3 cellular contexts compared by ENCODE assay signal in genomic region chr11:66619080-66619554, GRCh38.
TF ChIP-seq lines count a peak whose summit lies in the region.

No MANE protein-coding gene starts in this region.

TF ChIP-seq in SK-N-SH, 30 proteins besides CTCF, POLR2A, EP300 and RAD21:
- TF ChIP-seq PBX3 (IDR thresholded peaks at IDR 0.05) (no peak), MXI1 (IDR thresholded peaks at IDR 0.05; ENCODE audit: low read depth, low read length) (no peak), IRF3 (IDR thresholded peaks at IDR 0.05; ENCODE audit: low read depth, low read length) (no peak), SIN3A (IDR thresholded peaks at IDR 0.05; ENCODE audit: borderline replicate concordance, low read depth, low read length) (no peak), NFIC (IDR thresholded peaks at IDR 0.05; ENCODE audit: borderline replicate concordance) (no peak), FOXJ3 (CRISPR knock-in tag; IDR thresholded peaks at IDR 0.05) (no peak), POLR2AphosphoS5 (IDR thresholded peaks at IDR 0.05; ENCODE audit: low read depth, low read length) (no peak), MEF2A (IDR thresholded peaks at IDR 0.05; ENCODE audit: borderline replicate concordance, low read depth) (no peak), TCF12 (IDR thresholded peaks at IDR 0.05) (no peak)

TF ChIP-seq in SK-N-SH treated with all-trans-retinoic acid at 6 μM for 48 hours, 23 proteins besides CTCF, POLR2A, EP300 and RAD21:
- TF ChIP-seq RARB (CRISPR knock-in tag; IDR thresholded peaks at IDR 0.05) (no peak), ZC3H10 (CRISPR knock-in tag; IDR thresholded peaks at IDR 0.05) (no peak), ZNF8 (CRISPR knock-in tag; IDR thresholded peaks at IDR 0.05) (no peak), ZFP30 (CRISPR knock-in tag; IDR thresholded peaks at IDR 0.05) (no peak), CSDC2 (CRISPR knock-in tag; IDR thresholded peaks at IDR 0.05) (no peak), SNAI2 (CRISPR knock-in tag; IDR thresholded peaks at IDR 0.05) (no peak), BACH2 (CRISPR knock-in tag; IDR thresholded peaks at IDR 0.05; ENCODE audit: borderline replicate concordance) (no peak), ZNF70 (CRISPR knock-in tag; IDR thresholded peaks at IDR 0.05) (no peak), PATZ1 (CRISPR knock-in tag; IDR thresholded peaks at IDR 0.05; ENCODE audit: borderline replicate concordance) (no peak), TSHZ2 (CRISPR knock-in tag; IDR thresholded peaks at IDR 0.05) (no peak), ARNTL (CRISPR knock-in tag; IDR thresholded peaks at IDR 0.05; ENCODE audit: borderline replicate concordance, low read depth) (no peak), ZNF565 (CRISPR knock-in tag; conservative IDR thresholded peaks at IDR 0.05; ENCODE audit: low read depth) (no peak), CREB5 (CRISPR knock-in tag; IDR thresholded peaks at IDR 0.05; ENCODE audit: low read depth) (no peak), TCF4 (CRISPR knock-in tag; IDR thresholded peaks at IDR 0.05; ENCODE audit: borderline replicate concordance) (no peak)

TF ChIP-seq in H1, 55 proteins besides CTCF, POLR2A, EP300 and RAD21:
- TF ChIP-seq GABPA (IDR thresholded peaks at IDR 0.05; ENCODE audit: borderline replicate concordance, insufficient read depth, low read length): no peak
- no peak for TF ChIP-seq ATF2 (IDR thresholded peaks at IDR 0.05; ENCODE audit: low read length)
- TF ChIP-seq HDAC6 (IDR thresholded peaks at IDR 0.05; ENCODE audit: low read depth, low read length): no peak
- no peak for TF ChIP-seq KDM4A (IDR thresholded peaks at IDR 0.05; ENCODE audit: low read depth, low read length, severe bottlenecking)
- no peak for TF ChIP-seq NANOG (IDR thresholded peaks at IDR 0.05; ENCODE audit: insufficient read depth, low read depth, low read length, poor library complexity, severe bottlenecking)
- no peak for TF ChIP-seq RXRA (IDR thresholded peaks at IDR 0.05; ENCODE audit: insufficient read depth, low read depth, low read length)
